12 cellular contexts compared by ENCODE assay signal in genomic region chr14:51430600-51430999, GRCh38.
A peak's percentile ranks its signal among the peaks of the same experiment; 100 is the strongest.
DNase-seq lines count a peak whose midpoint lies in the region; TF ChIP-seq lines count a peak whose summit lies in the region.
"Had no signal": no experiment of that assay in that cellular context is flagged by ENCODE, and none has a peak within 500 bp of the region (broad histone marks: within the 10 kb centered on the region; RNA-seq: fewer than 3 reads in every experiment).

No MANE protein-coding gene starts in this region.

- dilution Hi-C loops in mammary epithelial cell (cut with HindIII; ENCODE audit: low sequenced_read_pairs): no loop called here

- H3K79me1 ChIP-seq in mesenchymal stem cell (replicated peaks; ENCODE audit: low read length, poor library complexity, severe bottlenecking): no peaks in the 10 kb centered on the region

- TF ChIP-seq CTCF in mammary epithelial cell (conservative IDR thresholded peaks at IDR 0.05 in 1 of 2, IDR thresholded peaks at IDR 0.05 in 1 of 2; ENCODE audit: extremely low read depth in 1 of 2, insufficient read depth in 1 of 2, low read depth in 1 of 2, low read length in 2 of 2): no peak

- in situ Hi-C loops in mammary epithelial cell (cut with MboI; ENCODE audit: low sequenced_read_pairs in 2 of 2): no loop called here

- no peak overlapping the region for H3K23ac ChIP-seq in mesenchymal stem cell (ENCODE audit: low read length in 2 of 2)

- H2BK120ac ChIP-seq in mesenchymal stem cell (ENCODE audit: low read depth, low read length): no peak overlapping the region

- H3K4me3 ChIP-seq in BLaER1 treated with 17β-estradiol and CSF1 and Interleukin-3, amounts not matched to agents 10 nM and 100 nM: no peak overlapping the region
- H3K4me3 ChIP-seq in mammary epithelial cell (replicated peaks in 1 of 3; ENCODE audit: insufficient read depth in 1 of 3, low read depth in 2 of 3, low read length in 3 of 3) (no peak overlapping the region), mesenchymal stem cell (ENCODE audit: insufficient read depth in 1 of 2, low read depth in 1 of 2, low read length in 2 of 2) (no peak overlapping the region)

- H3K4me2 ChIP-seq in BLaER1 treated with 17β-estradiol and CSF1 and Interleukin-3, amounts not matched to agents 10 nM and 100 nM: peak overlapping the region; percentile 57 to 88 (median 74)
- H3K4me2 ChIP-seq in mammary epithelial cell (ENCODE audit: insufficient read depth, low read depth, low read length) (peak overlapping the region; percentile 81), mesenchymal stem cell (ENCODE audit: low read length, poor library complexity, severe bottlenecking) (no peak overlapping the region)

- H3K4ac ChIP-seq in mesenchymal stem cell (ENCODE audit: low read depth in 1 of 2, low read length in 2 of 2): no peak overlapping the region

- no peaks in the 10 kb centered on the region for H4K20me1 ChIP-seq in BLaER1 treated with 17β-estradiol and CSF1 and Interleukin-3, amounts not matched to agents 10 nM and 100 nM
- H4K20me1 ChIP-seq in mammary epithelial cell (ENCODE audit: insufficient read depth, low read length): no peaks in the 10 kb centered on the region

- no peak overlapping the region for H2BK5ac ChIP-seq in mesenchymal stem cell (ENCODE audit: low read depth, low read length, poor library complexity, severe bottlenecking)

- H2AFZ ChIP-seq in mammary epithelial cell (ENCODE audit: low read depth, low read length) (peak overlapping the region; percentile 60), mesenchymal stem cell (ENCODE audit: low read depth, low read length) (no peak overlapping the region)

- H3K14ac ChIP-seq in mesenchymal stem cell (ENCODE audit: low read length in 2 of 2): no peak overlapping the region

- H3K4me1 ChIP-seq in BLaER1 treated with 17β-estradiol and CSF1 and Interleukin-3, amounts not matched to agents 10 nM and 100 nM: peaks cover 34 to 40% (median 38%) of the 10 kb centered on the region in 10 experiments
- H3K4me1 ChIP-seq in mammary epithelial cell (ENCODE audit: insufficient read depth, low read length) (peaks cover 23% of the 10 kb centered on the region), mesenchymal stem cell (ENCODE audit: control insufficient read depth, insufficient read depth, low read depth, low read length) (peaks cover 2% of the 10 kb centered on the region)

- H2AK5ac ChIP-seq in mesenchymal stem cell (ENCODE audit: low read length, severe bottlenecking): no peak overlapping the region

- H3K79me2 ChIP-seq in mammary epithelial cell (ENCODE audit: insufficient read depth, low read length): no peaks in the 10 kb centered on the region

- H2BK15ac ChIP-seq in mesenchymal stem cell (ENCODE audit: low read depth, poor library complexity, severe bottlenecking): no peak overlapping the region

- no peak overlapping the region for H2BK12ac ChIP-seq in mesenchymal stem cell (ENCODE audit: low read length in 2 of 2)

- H4K91ac ChIP-seq in mesenchymal stem cell (ENCODE audit: low read length): no peak overlapping the region

- H3K9me3 ChIP-seq in BLaER1 treated with 17β-estradiol and CSF1 and Interleukin-3, amounts not matched to agents 10 nM and 100 nM (replicated peaks in 1 of 11): no peaks in the 10 kb centered on the region
- H3K9me3 ChIP-seq in mammary epithelial cell (replicated peaks; ENCODE audit: insufficient read depth, low read length) (no peaks in the 10 kb centered on the region), mesenchymal stem cell (ENCODE audit: control insufficient read depth, low read length) (no peaks in the 10 kb centered on the region)

- H3K36me3 ChIP-seq in BLaER1 treated with 17β-estradiol and CSF1 and Interleukin-3, amounts not matched to agents 10 nM and 100 nM: no peaks in the 10 kb centered on the region
- H3K36me3 ChIP-seq in mammary epithelial cell (ENCODE audit: insufficient read depth, low read length) (no peaks in the 10 kb centered on the region), mesenchymal stem cell (ENCODE audit: control insufficient read depth in 1 of 2, insufficient read depth in 2 of 2, low read depth in 1 of 2, low read length in 2 of 2) (no peaks in the 10 kb centered on the region)

- no peak overlapping the region for H3K18ac ChIP-seq in mesenchymal stem cell (ENCODE audit: low read depth in 1 of 2, low read length in 2 of 2)

- intact Hi-C loops in mammary epithelial cell (cut with micrococcal nuclease): loop anchor here (2.0 kb wide), 1 partner anchor 58 kb away; no protein-coding TSS in a partner anchor

- 26% methylated on average over 3 of the region's 3 CpGs for WGBS in mammary epithelial cell (ENCODE audit: low coverage, missing lambda C conversion rate)
- 72% methylated on average over 3 of the region's 3 CpGs for WGBS in mesenchymal stem cell

- H3K9ac ChIP-seq in BLaER1 treated with 17β-estradiol and CSF1 and Interleukin-3, amounts not matched to agents 10 nM and 100 nM: no peak overlapping the region
- H3K9ac ChIP-seq in mammary epithelial cell (ENCODE audit: insufficient read depth, low read length) (no peak overlapping the region), mesenchymal stem cell (ENCODE audit: low read length) (peak overlapping the region; percentile 63)

- peak; percentile 95 for DNase-seq in LHCN-M2 (ENCODE audit: low read depth)
- DNase-seq in mammary epithelial cell: no peak
- DNase-seq in mesenchymal stem cell: peak; percentile 29
- no peak for DNase-seq in activated CD4-positive, CD25-positive, alpha-beta regulatory T cell (lab: John Stamatoyannopoulos, UW)
- DNase-seq in NCI-H2081 treated with DMSO at 0.1 percent for 48 hours (lab: John Stamatoyannopoulos, UW): no peak
- no peak for DNase-seq in LoVo (ENCODE audit: low spot score)
- DNase-seq in OCI-M1 (lab: John Stamatoyannopoulos, UW): no peak
- DNase-seq: activated CD4-positive, alpha-beta T cell treated with anti-CD3 and anti-CD28 coated beads for 48 hours; activated naive CD4-positive, alpha-beta T cell treated with anti-CD3 and anti-CD28 coated beads, Interleukin-2, amount 10 ng/mL, durations not matched to agents 7 days and 5 days; NCI-H2227 treated with DMSO at 0.1 percent for 48 hours; stimulated activated CD4-positive, alpha-beta T cell treated with anti-CD3 and anti-CD28 coated beads, Interleukin-4, amount 100 ng/mL, for 4 hours had no signal

- H3K27ac ChIP-seq in BLaER1 treated with 17β-estradiol and CSF1 and Interleukin-3, amounts not matched to agents 10 nM and 100 nM: peak overlapping the region in 2 of 11 experiments; percentile 10 to 17; a peak in 1 of 22 replicates
- H3K27ac ChIP-seq in mammary epithelial cell (ENCODE audit: insufficient read depth, low read depth, low read length) (no peak overlapping the region), mesenchymal stem cell (ENCODE audit: low read length, poor library complexity, severe bottlenecking) (peak overlapping the region; percentile 38)

- H4K8ac ChIP-seq in mesenchymal stem cell (ENCODE audit: low read length): no peak overlapping the region

- no TSS peak for BruUV-seq in mammary epithelial cell (replicated peaks; lab: Mats Ljungman, UMichigan)

- CTCF ChIA-PET in mammary epithelial cell (lab: Charles Lee; ENCODE audit: low non-redundant PET): no interaction called here

- H3K27me3 ChIP-seq in BLaER1 treated with 17β-estradiol and CSF1 and Interleukin-3, amounts not matched to agents 10 nM and 100 nM: no peaks in the 10 kb centered on the region
- no peaks in the 10 kb centered on the region for H3K27me3 ChIP-seq in mammary epithelial cell (ENCODE audit: insufficient read depth, low read length)
- no peaks in the 10 kb centered on the region for H3K27me3 ChIP-seq in mesenchymal stem cell (ENCODE audit: control insufficient read depth in 1 of 2, insufficient read depth in 1 of 2, low read length in 2 of 2)

Comparison
In these comparisons a context has a peak if more than half of its experiments do, and no peak if none do; other contexts are left out.
1. DNase-seq: peak in LHCN-M2 (single experiment) and mesenchymal stem cell (single experiment); none in mammary epithelial cell (single experiment), activated CD4-positive, CD25-positive, alpha-beta regulatory T cell (0 of 4), NCI-H2081 treated with DMSO at 0.1 percent for 48 hours (single experiment), LoVo (single experiment) and OCI-M1 (single experiment).